ENCODE assay signal across 8 cellular contexts in the genomic region with DNA sequence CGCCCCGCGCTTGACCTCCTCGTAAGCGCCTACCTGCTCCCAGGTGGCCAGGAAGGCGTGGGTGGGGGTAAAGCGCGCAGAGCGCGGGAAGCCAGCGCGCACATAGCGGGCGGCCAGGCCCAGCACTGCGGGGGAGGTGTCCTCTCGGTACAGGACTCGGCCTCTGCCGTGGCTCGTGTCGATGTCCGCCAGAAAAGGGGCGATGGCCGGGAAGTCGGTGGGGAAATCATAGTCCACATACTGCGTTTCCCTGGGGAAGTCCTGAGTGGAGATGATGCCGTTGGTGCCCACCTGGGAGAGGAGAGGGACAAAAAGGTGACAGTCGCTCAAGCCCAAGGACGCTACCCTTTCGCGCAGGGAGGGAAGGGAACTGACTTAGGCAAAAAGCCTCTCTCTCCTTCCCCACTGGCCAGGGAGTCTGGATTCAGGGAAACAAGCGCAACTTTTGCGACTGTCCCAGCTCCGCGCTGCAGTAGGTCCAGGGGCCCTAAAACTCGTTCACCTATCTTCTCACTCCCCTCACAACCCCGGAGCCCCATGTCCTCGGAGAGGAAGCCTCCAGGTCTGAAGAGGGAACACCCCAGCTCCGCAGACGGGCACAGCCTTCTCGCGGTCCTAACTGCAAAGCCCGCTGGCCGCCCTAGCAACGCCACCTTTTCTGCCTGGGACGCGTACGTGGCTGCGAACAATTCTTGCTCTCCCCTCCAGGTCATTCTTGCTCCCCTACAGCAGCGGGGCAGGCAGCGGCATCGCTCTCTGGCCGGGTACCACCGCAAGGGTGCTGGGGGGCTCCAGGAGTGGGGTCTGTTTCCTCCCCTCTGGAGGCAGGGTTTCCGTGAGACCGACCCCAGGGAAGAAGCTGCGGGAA. TPM values are rescaled to one million over a fixed set of nuclear protein-coding genes. Genes with fewer than 3 reads are reported as not detected.
DNase-seq lines count a peak whose midpoint lies in the region; ATAC-seq, FAIRE-seq and TF ChIP-seq lines count a peak whose summit lies in the region.

No MANE protein-coding gene starts in this region.

- H3K4me1 Mint-ChIP-seq in activated CD4-positive, alpha-beta T cell treated with anti-CD3 and anti-CD28 coated beads for 36 hours, result peaks cover 19% of the 10 kb centered on the region
- peaks cover 52% of the 10 kb centered on the region for H3K4me1 Mint-ChIP-seq in osteocyte (ENCODE audit: unreplicated experiment)

- no peak overlapping the region for H3K27ac Mint-ChIP-seq in activated CD4-positive, alpha-beta T cell treated with anti-CD3 and anti-CD28 coated beads for 36 hours
- peak overlapping the region; percentile 89 for H3K27ac Mint-ChIP-seq in osteocyte (ENCODE audit: unreplicated experiment)

- no peaks in the 10 kb centered on the region for H3K36me3 Mint-ChIP-seq in activated CD4-positive, alpha-beta T cell treated with anti-CD3 and anti-CD28 coated beads for 36 hours (ENCODE audit: low read depth)
- peaks cover 10% of the 10 kb centered on the region for H3K36me3 Mint-ChIP-seq in osteocyte (ENCODE audit: unreplicated experiment)

- H3K9me3 Mint-ChIP-seq in activated CD4-positive, alpha-beta T cell treated with anti-CD3 and anti-CD28 coated beads for 36 hours (ENCODE audit: low read depth), result no peaks in the 10 kb centered on the region
- H3K9me3 Mint-ChIP-seq in osteocyte (ENCODE audit: unreplicated experiment), result no peaks in the 10 kb centered on the region

- DNase-seq in activated CD4-positive, alpha-beta T cell treated with anti-CD3 and anti-CD28 coated beads for 36 hours, result peak; percentile 40
- no peak for DNase-seq in activated CD4-positive, alpha-beta T cell treated with anti-CD3 and anti-CD28 coated beads, Interleukin-2, amount 50 U/mL, for 1 hour
- DNase-seq in activated CD4-positive, alpha-beta T cell treated with anti-CD3 and anti-CD28 coated beads, Interleukin-2, amount 50 U/mL, for 48 hours, result peak; percentile 18 to 41
- DNase-seq in frontal cortex (ENCODE audit: low spot score in 2 of 2) (peak; percentile 25 to 26), osteocyte (ENCODE audit: extremely low spot score, unreplicated experiment) (peak; percentile 86), NOMO-1 treated with dmso at 0.1 percent for 144 hours (lab: John Stamatoyannopoulos, UW; ENCODE audit: unreplicated experiment) (no peak), SHP77 treated with DMSO at 0.1 percent for 48 hours (lab: John Stamatoyannopoulos, UW) (no peak)
- DNase-seq in effector CD4-positive, alpha-beta T cell, result no peak

- no peak for TF ChIP-seq CTCF in osteocyte (IDR thresholded peaks at IDR 0.05)

- peaks cover 47% of the 10 kb centered on the region for H3K27me3 Mint-ChIP-seq in activated CD4-positive, alpha-beta T cell treated with anti-CD3 and anti-CD28 coated beads for 36 hours
- no peaks in the 10 kb centered on the region for H3K27me3 Mint-ChIP-seq in osteocyte (ENCODE audit: unreplicated experiment)

- CTCF ChIA-PET in activated CD4-positive, alpha-beta T cell treated with anti-CD3 and anti-CD28 coated beads for 36 hours (lab: Charles Lee), result interaction anchor here (0.7 to 1.3 kb wide), 4 partner anchors 10 to 208 kb away, joined by 3 to 4 read pairs (median 3); a partner anchor contains a TSS

- FAIRE-seq in frontal cortex (lab: Jason Lieb, UNC), result no peak

- H3K4me3 Mint-ChIP-seq in activated CD4-positive, alpha-beta T cell treated with anti-CD3 and anti-CD28 coated beads for 36 hours, result peak overlapping the region; percentile 55
- H3K4me3 Mint-ChIP-seq in osteocyte (ENCODE audit: unreplicated experiment), result peak overlapping the region; percentile 86

- no peak for ATAC-seq in activated CD4-positive, alpha-beta T cell treated with anti-CD3 and anti-CD28 coated beads for 36 hours

- POLR2A ChIA-PET in activated CD4-positive, alpha-beta T cell treated with anti-CD3 and anti-CD28 coated beads for 36 hours (lab: Charles Lee), result no interaction called here

- intact Hi-C loops in activated CD4-positive, alpha-beta T cell treated with anti-CD3 and anti-CD28 coated beads for 36 hours (cut with DNase I, micrococcal nuclease), result loop anchor here in 1 of 2 experiments (10.0 kb wide), 1 partner anchor 197 kb away; a partner anchor contains a TSS

RNA-seq across cellular contexts. Expression of a gene that starts 0.8 kb away (rescaled TPM):
- not detected for total RNA-seq in activated CD4-positive, alpha-beta T cell treated with anti-CD3 and anti-CD28 coated beads for 36 hours
- total RNA-seq in frontal cortex (8.2 TPM), osteocyte (58.5 and 62.9 TPM in 2 replicates)

Comparison
In these comparisons a context has a peak if more than half of its experiments do, and no peak if none do; other contexts are left out.
1. DNase-seq: peak in activated CD4-positive, alpha-beta T cell treated with anti-CD3 and anti-CD28 coated beads for 36 hours (single experiment), activated CD4-positive, alpha-beta T cell treated with anti-CD3 and anti-CD28 coated beads, Interleukin-2, amount 50 U/mL, for 48 hours (2 of 2), frontal cortex (2 of 2) and osteocyte (single experiment); none in activated CD4-positive, alpha-beta T cell treated with anti-CD3 and anti-CD28 coated beads, Interleukin-2, amount 50 U/mL, for 1 hour (single experiment), effector CD4-positive, alpha-beta T cell (single experiment), NOMO-1 treated with dmso at 0.1 percent for 144 hours (single experiment) and SHP77 treated with DMSO at 0.1 percent for 48 hours (single experiment).